ENCODE assay signal across 30 cellular contexts in genomic region chr6:63538550-63538949, GRCh38.
"Had no signal": no experiment of that assay in that cellular context is flagged by ENCODE, and none has a peak within 500 bp of the region (broad histone marks: within the 10 kb centered on the region; RNA-seq: fewer than 3 reads in every experiment).

No MANE protein-coding gene starts in this region.

- DNase-seq: activated CD4-positive, alpha-beta T cell treated with anti-CD3 and anti-CD28 coated beads, Interleukin-2, amount 10 ng/mL, durations not matched to agents 24 days and 14 days; activated CD4-positive, alpha-beta T cell treated with anti-CD3 and anti-CD28 coated beads, Interleukin-2, amount 50 U/mL, for 4 hours; activated CD8-positive, alpha-beta T cell treated with anti-CD3 and anti-CD28 coated beads for 36 hours; activated effector memory CD4-positive, alpha-beta T cell treated with anti-CD3 and anti-CD28 coated beads, Interleukin-2, amount 50 U/mL, for 16 hours; activated naive CD4-positive, alpha-beta T cell; activated naive CD4-positive, alpha-beta T cell treated with anti-CD3 and anti-CD28 coated beads, Interleukin-2, amount 50 U/mL, for 16 hours; activated naive CD8-positive, alpha-beta T cell treated with anti-CD3 and anti-CD28 coated beads for 36 hours; activated T-cell treated with anti-CD3 and anti-CD28 coated beads, Interleukin-2, amount 50 U/mL, for 1 hour; activated T-cell treated with anti-CD3 and anti-CD28 coated beads, Interleukin-2, amount 50 U/mL, for 72 hours; amniotic stem cell; aorta; brain microvascular endothelial cell; central memory CD4-positive, alpha-beta T cell; NCI-H1105; NCI-H1417 treated with DMSO at 0.1 percent for 48 hours; NCI-H1930; NCI-H2081 treated with DMSO at 0.1 percent for 48 hours; NCI-H226; NCI-H446 treated with DMSO at 0.1 percent for 48 hours; NCI-H524; NCI-H69; NCI-H82; PC-3; SHP77; SJCRH30; T1000 had no signal

- ATAC-seq: activated CD8-positive, alpha-beta T cell treated with anti-CD3 and anti-CD28 coated beads for 36 hours; activated T-cell treated with anti-CD3 and anti-CD28 coated beads, Interleukin-2, amount 50 U/mL, for 72 hours; activated T-helper 17 cell treated with anti-CD3 and anti-CD28 coated beads, Interleukin-2, amount 50 U/mL, for 72 hours; PC-3 had no signal

- FAIRE-seq: RCC 7860 had no signal

- H3K36me3 ChIP-seq: brain microvascular endothelial cell, SJCRH30 had no signal

- H3K9me3 ChIP-seq: SJCRH30 had no signal

- H3K27ac ChIP-seq: brain microvascular endothelial cell, KMS-11, SJCRH30, SK-N-MC had no signal

- H3K4me2 ChIP-seq: KMS-11 had no signal

- H3K4me3 ChIP-seq: SJCRH30, SK-N-MC had no signal

- H3K27me3 ChIP-seq: brain microvascular endothelial cell, SJCRH30 had no signal
